9 cellular contexts compared by ENCODE assay signal in genomic region chr3:115658337-115659181, GRCh38. TPM values are rescaled to one million over a fixed set of nuclear protein-coding genes. Genes with fewer than 3 reads are reported as not detected.
A peak's percentile ranks its signal among the peaks of the same experiment; 100 is the strongest.
DNase-seq lines count a peak whose midpoint lies in the region; ATAC-seq, FAIRE-seq and TF ChIP-seq lines count a peak whose summit lies in the region.
"Had no signal": no experiment of that assay in that cellular context is flagged by ENCODE, and none has a peak within 500 bp of the region (broad histone marks: within the 10 kb centered on the region; RNA-seq: fewer than 3 reads in every experiment).

No MANE protein-coding gene starts in this region.

- H3K4me3 ChIP-seq in kidney (ENCODE audit: low read length in 2 of 2) = peak overlapping the region; percentile 82 to 88

- intact Hi-C loops in kidney (cut with DNase I) = no loop called here

- H3K27ac ChIP-seq in kidney (ENCODE audit: low read depth in 2 of 2, low read length in 2 of 2) = peak overlapping the region; percentile 68 to 91
- H3K27ac ChIP-seq: 22Rv1 had no signal

- H3K36me3 ChIP-seq in kidney (ENCODE audit: control insufficient read depth in 1 of 2, insufficient read depth in 2 of 2, low read length in 2 of 2) = no peaks in the 10 kb centered on the region

- TF ChIP-seq CTCF in kidney (IDR thresholded peaks at IDR 0.05; ENCODE audit: borderline replicate concordance, extremely low read depth, insufficient read depth) = no peak

- H3K9me3 ChIP-seq in kidney (ENCODE audit: control insufficient read depth in 1 of 2, low read length in 2 of 2) = no peaks in the 10 kb centered on the region

- peaks cover 0 to 4% of the 10 kb centered on the region in 2 donors for H3K4me1 ChIP-seq in kidney (ENCODE audit: control insufficient read depth in 1 of 2, insufficient read depth in 1 of 2, low read depth in 1 of 2, low read length in 2 of 2)

- DNase-seq in NCI-H2081 (lab: John Stamatoyannopoulos, UW) (peak; percentile 49 to 71), NCI-H2081 treated with DMSO at 0.1 percent for 48 hours (lab: John Stamatoyannopoulos, UW) (no peak), NCI-H2107 (lab: John Stamatoyannopoulos, UW) (peak; percentile 79), cerebellar cortex (ENCODE audit: low spot score) (peak; percentile 65), kidney (peak; percentile 87)
- DNase-seq in activated CD4-positive, CD25-positive, alpha-beta regulatory T cell treated with anti-CD3 and anti-CD28 coated beads, Interleukin-2, amount 50 U/mL, for 72 hours = peak; percentile 65
- peak; percentile 42 for DNase-seq in stimulated activated CD4-positive, alpha-beta T cell treated with anti-CD3 and anti-CD28 coated beads, Interleukin-15, amount 100 ng/mL, for 1 hour (ENCODE audit: low read depth in 1 of 2, low spot score in 1 of 2)

- peak; percentile 86 for ATAC-seq in HG03039 (IDR thresholded peaks at IDR 0.05; ENCODE audit: unreplicated experiment)

- FAIRE-seq in kidney (lab: Jason Lieb, UNC) = no peak

- peak overlapping the region; percentile 91 to 98 for H3K9ac ChIP-seq in kidney (ENCODE audit: low read length in 2 of 2)

RNA-seq across cellular contexts. Expression of gene GAP43, which starts 35.2 kb away (rescaled TPM):
- total RNA-seq in kidney = 0.19 TPM
- not detected for polyA plus RNA-seq in kidney (ENCODE audit: insufficient read depth, low read depth, low replicate concordance)
